ENCODE assay signal across 11 cellular contexts in genomic region chr9:9612270-9612669, GRCh38.
DNase-seq lines count a peak whose midpoint lies in the region; ATAC-seq and TF ChIP-seq lines count a peak whose summit lies in the region.
"Had no signal": no experiment of that assay in that cellular context is flagged by ENCODE, and none has a peak within 500 bp of the region (broad histone marks: within the 10 kb centered on the region; RNA-seq: fewer than 3 reads in every experiment).

No MANE protein-coding gene starts in this region.

- H3K9me3 Mint-ChIP-seq in nephron progenitor cell: no peaks in the 10 kb centered on the region
- H3K9me3 Mint-ChIP-seq in effector memory CD8-positive, alpha-beta T cell: peaks cover 0 to 9% of the 10 kb centered on the region in 2 donors

- no peak overlapping the region for H3K27ac Mint-ChIP-seq in nephron progenitor cell
- H3K27ac Mint-ChIP-seq in effector memory CD8-positive, alpha-beta T cell: no peak overlapping the region
- H3K27ac Mint-ChIP-seq: activated naive CD8-positive, alpha-beta T cell treated with anti-CD3 and anti-CD28 coated beads, Interleukin-2, amount 10 ng/mL, durations not matched to agents 7 days and 5 days; T-cell had no signal

- DNase-seq in NCI-H1092 (lab: John Stamatoyannopoulos, UW) (peak; percentile 38), AG08396 (ENCODE audit: low spot score) (no peak), nephron progenitor cell (no peak), foreskin melanocyte (no peak)
- DNase-seq in effector memory CD8-positive, alpha-beta T cell: no peak
- DNase-seq: activated naive CD8-positive, alpha-beta T cell treated with anti-CD3 and anti-CD28 coated beads, Interleukin-2, amount 10 ng/mL, durations not matched to agents 7 days and 5 days; nucleus accumbens had no signal

- no peak for TF ChIP-seq CTCF in nephron progenitor cell (IDR thresholded peaks at IDR 0.05)

- TF ChIP-seq POLR2A in GM18505 (IDR thresholded peaks at IDR 0.05; ENCODE audit: borderline replicate concordance, extremely low read depth, insufficient read depth, insufficient read length): no peak
- peak; percentile 22; the same call in 1 of the 2 replicates for TF ChIP-seq POLR2A in Raji (IDR thresholded peaks at IDR 0.05; ENCODE audit: insufficient read depth, low read depth, low read length)

- H3K4me1 Mint-ChIP-seq in nephron progenitor cell: no peaks in the 10 kb centered on the region
- no peaks in the 10 kb centered on the region for H3K4me1 Mint-ChIP-seq in effector memory CD8-positive, alpha-beta T cell (ENCODE audit: low read depth in 2 of 2)
- H3K4me1 Mint-ChIP-seq: activated naive CD8-positive, alpha-beta T cell treated with anti-CD3 and anti-CD28 coated beads, Interleukin-2, amount 10 ng/mL, durations not matched to agents 7 days and 5 days had no signal

- H3K36me3 Mint-ChIP-seq in nephron progenitor cell (ENCODE audit: low read depth): no peaks in the 10 kb centered on the region
- H3K36me3 Mint-ChIP-seq in effector memory CD8-positive, alpha-beta T cell (ENCODE audit: insufficient read depth): no peaks in the 10 kb centered on the region
- H3K36me3 Mint-ChIP-seq: activated naive CD8-positive, alpha-beta T cell treated with anti-CD3 and anti-CD28 coated beads, Interleukin-2, amount 10 ng/mL, durations not matched to agents 7 days and 5 days; T-cell had no signal

- no peak overlapping the region for H3K4me3 Mint-ChIP-seq in nephron progenitor cell
- H3K4me3 Mint-ChIP-seq in effector memory CD8-positive, alpha-beta T cell: no peak overlapping the region
- H3K4me3 Mint-ChIP-seq: activated naive CD8-positive, alpha-beta T cell treated with anti-CD3 and anti-CD28 coated beads, Interleukin-2, amount 10 ng/mL, durations not matched to agents 7 days and 5 days had no signal

- ATAC-seq in GM18505 (IDR thresholded peaks at IDR 0.05; ENCODE audit: unreplicated experiment): peak; percentile 71
- peak; percentile 62 for ATAC-seq in GM21825 (IDR thresholded peaks at IDR 0.05; ENCODE audit: unreplicated experiment)
- ATAC-seq in effector memory CD8-positive, alpha-beta T cell (replicated peaks): no peak

- peaks cover 4% of the 10 kb centered on the region for H3K27me3 Mint-ChIP-seq in nephron progenitor cell (ENCODE audit: low read depth, poor library complexity)
- H3K27me3 Mint-ChIP-seq in effector memory CD8-positive, alpha-beta T cell: no peaks in the 10 kb centered on the region
- H3K27me3 Mint-ChIP-seq: activated naive CD8-positive, alpha-beta T cell treated with anti-CD3 and anti-CD28 coated beads, Interleukin-2, amount 10 ng/mL, durations not matched to agents 7 days and 5 days; T-cell had no signal
